Comparison of ENCODE assay signal across 19 cellular contexts in genomic region chr3:100271522-100271921, GRCh38. TPM values are rescaled to one million over a fixed set of nuclear protein-coding genes. Genes with fewer than 3 reads are reported as not detected.
DNase-seq lines count a peak whose midpoint lies in the region; ATAC-seq, FAIRE-seq and TF ChIP-seq lines count a peak whose summit lies in the region.
"Had no signal": no experiment of that assay in that cellular context is flagged by ENCODE, and none has a peak within 500 bp of the region (broad histone marks: within the 10 kb centered on the region; RNA-seq: fewer than 3 reads in every experiment).

No MANE protein-coding gene starts in this region.

- H3K9me1 ChIP-seq in K562 (ENCODE audit: control insufficient read depth, insufficient read depth, low read length), result no peaks in the 10 kb centered on the region

- POLR2A ChIA-PET in K562 (lab: Yijun Ruan, JAX), result interaction anchor here (3.1 kb wide), 1 partner anchor 11 kb away, joined by 20 read pairs; the partner anchor contains the start of gene TBC1D23

- no peak overlapping the region for H3K14ac ChIP-seq in H9 (ENCODE audit: insufficient read depth, low read length)

- peaks cover 8% of the 10 kb centered on the region for H3K36me3 Mint-ChIP-seq in HFFc6 (ENCODE audit: low read depth)
- no peaks in the 10 kb centered on the region for H3K36me3 Mint-ChIP-seq in type B pancreatic cell
- no peaks in the 10 kb centered on the region for H3K36me3 Mint-ChIP-seq in H9 (ENCODE audit: insufficient read depth in 1 of 3, low read depth in 3 of 3)

- no peak overlapping the region for H3T11ph ChIP-seq in H9 (ENCODE audit: low read length)

- 56% methylated on average over 1 of the region's 1 CpG for WGBS in K562 (ENCODE audit: insufficient coverage, low coverage, missing lambda C conversion rate)
- WGBS in H9 (ENCODE audit: extremely low coverage, insufficient read length, low lambda C conversion rate), result no CpG with 5 or more reads among the region's 1 CpG

- H2BK20ac ChIP-seq in H9 (ENCODE audit: low read depth, low read length, poor library complexity, severe bottlenecking), result no peak overlapping the region

- H4K20me1 ChIP-seq in K562 (replicated peaks; ENCODE audit: control insufficient read depth, insufficient read depth, low read length), result peaks cover 28% of the 10 kb centered on the region
- no peaks in the 10 kb centered on the region for H4K20me1 ChIP-seq in H9 (ENCODE audit: control insufficient read depth, insufficient read depth, insufficient read length)

- H3K9me3 Mint-ChIP-seq in HFFc6, result no peaks in the 10 kb centered on the region
- H3K9me3 Mint-ChIP-seq in type B pancreatic cell, result no peaks in the 10 kb centered on the region
- H3K9me3 Mint-ChIP-seq in H9, result no peaks in the 10 kb centered on the region
- H3K9me3 Mint-ChIP-seq: T-helper 1 cell treated with Interleukin-12 subunit alpha and Interleukin-12 subunit beta and Interleukin-4 antibody, amounts not matched to agents 30 μg/mL and 1 μg/mL, for 36 hours had no signal

- H2AK5ac ChIP-seq in H9 (ENCODE audit: insufficient read length, low read length), result no peak overlapping the region

- peaks cover 5% of the 10 kb centered on the region; the same call in 1 of the 3 replicates for H3K36me3 ChIP-seq in K562 (ENCODE audit: control insufficient read depth, insufficient read depth, low read length)

- H3K4me1 ChIP-seq in K562 (replicated peaks in 1 of 2; ENCODE audit: control insufficient read depth in 2 of 2, insufficient read depth in 2 of 2, low read length in 2 of 2), result peaks cover 0 to 37% of the 10 kb centered on the region in 2 experiments; a peak in 2 of 5 replicates
- no peaks in the 10 kb centered on the region for H3K4me1 ChIP-seq in H9 (ENCODE audit: insufficient read depth, low read length)

- DNase-seq in HFFc6 (no peak), NCI-H82 (lab: John Stamatoyannopoulos, UW) (peak; percentile 59), K562 (ENCODE audit: extremely low read depth in 1 of 4, low spot score in 3 of 4) (no peak), type B pancreatic cell (ENCODE audit: extremely low spot score, unreplicated experiment) (no peak), H9 (no peak)
- DNase-seq in stimulated activated CD4-positive, alpha-beta T cell treated with anti-CD3 and anti-CD28 coated beads, Interleukin-2, amount 100 ng/mL, for 24 hours, result no peak
- DNase-seq: ACHN, C1 segment of cervical spinal cord, NCI-H1417, NCI-H1930, NCI-H2171 treated with DMSO at 0.1 percent for 48 hours, NCI-H446 treated with DMSO at 0.1 percent for 48 hours, NCI-H748 treated with DMSO at 0.1 percent for 48 hours, PC-3, RPMI8226 had no signal

- H2BK15ac ChIP-seq in H9 (ENCODE audit: low read depth, low read length), result no peak overlapping the region

- H3K4me3 ChIP-seq in K562, result no peak overlapping the region

- TF ChIP-seq POLR2A in K562 (conservative IDR thresholded peaks at IDR 0.05) (no peak), GM18505 (IDR thresholded peaks at IDR 0.05; ENCODE audit: borderline replicate concordance, extremely low read depth, insufficient read depth, insufficient read length) (no peak)

- TF ChIP-seq RAD21 in K562 (CRISPR knock-in tag; conservative IDR thresholded peaks at IDR 0.05 in 1 of 2, IDR thresholded peaks at IDR 0.05 in 1 of 2), result no peak

- H3K4me2 ChIP-seq in K562 (ENCODE audit: insufficient read depth, low read length) (peak overlapping the region; percentile 0; the same call in 1 of the 2 replicates), H9 (ENCODE audit: insufficient read depth, insufficient read length, low read length) (no peak overlapping the region)

- no peak overlapping the region for H4K8ac ChIP-seq in H9 (replicated peaks; ENCODE audit: insufficient read length, low read depth, low read length)

- intact Hi-C loops in K562 (cut with micrococcal nuclease), result no loop called here

- no peak for TF ChIP-seq CTCF in HFFc6 (IDR thresholded peaks at IDR 0.05)
- TF ChIP-seq CTCF in K562 (IDR thresholded peaks at IDR 0.05 in 2 of 3, conservative IDR thresholded peaks at IDR 0.05 in 1 of 3; ENCODE audit: insufficient read depth in 2 of 3, low read depth in 1 of 3, low read length in 3 of 3), result no peak
- TF ChIP-seq CTCF in type B pancreatic cell (conservative IDR thresholded peaks at IDR 0.05), result no peak
- no peak for TF ChIP-seq CTCF in H9 (conservative IDR thresholded peaks at IDR 0.05)

- ATAC-seq in K562 (peak; percentile 20), GM18505 (IDR thresholded peaks at IDR 0.05; ENCODE audit: unreplicated experiment) (no peak)
- ATAC-seq: HCT116, PC-3 had no signal

- TF ChIP-seq EP300 in K562 (IDR thresholded peaks at IDR 0.05; ENCODE audit: low read length), result no peak

- no peak overlapping the region for H2AFZ ChIP-seq in K562 (ENCODE audit: low read depth, low read length)
- H2AFZ ChIP-seq in H9 (ENCODE audit: low read length), result no peak overlapping the region

- FAIRE-seq in K562 (lab: Jason Lieb, UNC), result no peak
- FAIRE-seq: D721Med had no signal

- H3K9me3 ChIP-seq in K562 (replicated peaks; ENCODE audit: control insufficient read depth, insufficient read depth, low read depth, low read length) (no peaks in the 10 kb centered on the region), H9 (ENCODE audit: control insufficient read depth, low read depth, low read length) (no peaks in the 10 kb centered on the region)

- in situ Hi-C loops in K562 (cut with MboI), result no loop called here

- no peaks in the 10 kb centered on the region for H3K27me3 ChIP-seq in K562 (ENCODE audit: control insufficient read depth in 2 of 2, insufficient read depth in 2 of 2, low read length in 2 of 2)
- no peaks in the 10 kb centered on the region for H3K27me3 ChIP-seq in H9 (ENCODE audit: insufficient read depth, low read length)

- H3K23me2 ChIP-seq in H9 (ENCODE audit: insufficient read length, low read depth, low read length, poor library complexity, severe bottlenecking), result no peaks in the 10 kb centered on the region

- H3K4me3 Mint-ChIP-seq in HFFc6, result no peak overlapping the region
- no peak overlapping the region for H3K4me3 Mint-ChIP-seq in type B pancreatic cell
- H3K4me3 Mint-ChIP-seq in H9, result no peak overlapping the region
- H3K4me3 Mint-ChIP-seq: T-helper 1 cell treated with Interleukin-12 subunit alpha and Interleukin-12 subunit beta and Interleukin-4 antibody, amounts not matched to agents 30 μg/mL and 1 μg/mL, for 36 hours had no signal

- H2BK12ac ChIP-seq in H9 (ENCODE audit: insufficient read length, low read depth, low read length), result no peak overlapping the region

- H2BK5ac ChIP-seq in H9 (ENCODE audit: insufficient read length, low read length), result no peak overlapping the region

- CTCF ChIA-PET in K562 (lab: Yijun Ruan, JAX; ENCODE audit: low intra/inter-chr PET ratio), result no interaction called here

- H3K4me1 Mint-ChIP-seq in HFFc6 (ENCODE audit: low read depth), result peaks cover 86% of the 10 kb centered on the region
- peaks cover 12% of the 10 kb centered on the region for H3K4me1 Mint-ChIP-seq in type B pancreatic cell (ENCODE audit: unreplicated experiment)
- peaks cover 19 to 29% of the 10 kb centered on the region in 2 experiments for H3K4me1 Mint-ChIP-seq in H9

- H3K18ac ChIP-seq in H9 (ENCODE audit: insufficient read length, low read depth, low read length), result no peak overlapping the region

- H3K56ac ChIP-seq in H9 (ENCODE audit: insufficient read length, low read depth, low read length), result no peak overlapping the region

- no peak overlapping the region for H3K4ac ChIP-seq in H9 (ENCODE audit: low read depth, low read length)

- H3K9ac ChIP-seq in K562 (ENCODE audit: insufficient read depth in 1 of 2, low read depth in 2 of 2, low read length in 2 of 2) (no peak overlapping the region), H9 (ENCODE audit: extremely low read depth, insufficient read length, low read length) (no peak overlapping the region)

- no peak overlapping the region for H3K23ac ChIP-seq in H9 (ENCODE audit: insufficient read length, low read depth, low read length)

- no TSS peak for BruUV-seq in K562 (replicated peaks; lab: Mats Ljungman, UMichigan)

- no peak overlapping the region for H4K5ac ChIP-seq in H9 (ENCODE audit: insufficient read length, low read depth, low read length)

- no peak overlapping the region for H2BK120ac ChIP-seq in H9 (ENCODE audit: low read depth, low read length, poor library complexity, severe bottlenecking)

- H3K27me3 Mint-ChIP-seq in HFFc6 (ENCODE audit: insufficient read depth), result no peaks in the 10 kb centered on the region
- H3K27me3 Mint-ChIP-seq in type B pancreatic cell, result no peaks in the 10 kb centered on the region
- no peaks in the 10 kb centered on the region for H3K27me3 Mint-ChIP-seq in H9 (ENCODE audit: low read depth)

- H3K27ac ChIP-seq in K562 (ENCODE audit: extremely low read depth, low read depth, low read length) (no peak overlapping the region), H9 (ENCODE audit: insufficient read length, low read depth, low read length) (no peak overlapping the region)

- peaks cover 2% of the 10 kb centered on the region for H3K79me1 ChIP-seq in H9 (ENCODE audit: insufficient read depth, low read depth, low read length, poor library complexity, severe bottlenecking)

- H4K91ac ChIP-seq in H9 (ENCODE audit: insufficient read length, low read depth, low read length), result no peak overlapping the region

- H3K79me2 ChIP-seq in K562 (ENCODE audit: control insufficient read depth, insufficient read depth, low read length) (peaks cover 93% of the 10 kb centered on the region), H9 (ENCODE audit: insufficient read depth, low read length) (no peaks in the 10 kb centered on the region)

- H3K27ac Mint-ChIP-seq in HFFc6 (peak overlapping the region; percentile 65; the same call in 1 of the 2 replicates), type B pancreatic cell (peak overlapping the region; percentile 50), H9 (no peak overlapping the region)
- H3K27ac Mint-ChIP-seq: T-helper 1 cell treated with Interleukin-12 subunit alpha and Interleukin-12 subunit beta and Interleukin-4 antibody, amounts not matched to agents 30 μg/mL and 1 μg/mL, for 36 hours had no signal

RNA-seq across cellular contexts. Expression of gene TBC1D23, which starts 10.7 kb away (rescaled TPM):
- 10 to 100 TPM; 62.1 to 76.5 (median 72.9) TPM for total RNA-seq in HFFc6 (2021; fragmentation: NEBNext Ultra II Directional; extraction: Animal tissue kit (Norgen Biotek cat#: 25700))
- total RNA-seq in K562 (2011; cell fraction: chromatin; rRNA removed; ENCODE audit: low replicate concordance), result 86.1 and 137 TPM in 2 replicates
- 23.0 and 30.1 TPM in 2 replicates for total RNA-seq in K562 (2011; cell fraction: nucleolus; rRNA removed)
- total RNA-seq in K562 (2011; cell fraction: nucleoplasm; rRNA removed), result 48.8 and 56.6 TPM in 2 replicates
- total RNA-seq in K562 (2014; rRNA removed), result 26.7 and 28.0 TPM in 2 replicates
- total RNA-seq in K562 (2014; rRNA removed; fragmentation: Illumina TruSeq; extraction: Trizol), result 48.7 and 56.5 TPM in 2 replicates
- total RNA-seq in K562 (2015; rRNA removed; fragmentation: Illumina TruSeq; extraction: Trizol), result 32.0 and 35.2 TPM in 2 replicates
- 42.8 and 48.2 TPM in 2 replicates for total RNA-seq in K562 (2021)
- polyA plus RNA-seq in K562 (2011; rRNA removed), result 75.2 and 85.8 TPM in 2 replicates
- 13.5 and 23.4 TPM in 2 replicates for polyA plus RNA-seq in K562 (2011; cell fraction: cytosol; rRNA removed)
- polyA plus RNA-seq in K562 (2011; cell fraction: nucleus; rRNA removed), result 27.0 and 42.7 TPM in 2 replicates
- 20.5 and 23.1 TPM in 2 replicates for polyA plus RNA-seq in K562 (2012)
- 24.4 and 29.0 TPM in 2 replicates for polyA plus RNA-seq in K562 (2014; fragmentation: Illumina TruSeq; extraction: Trizol)
- 10 to 100 TPM; 43.7 to 49.3 TPM for polyA plus RNA-seq in K562 (2014; fragmentation: Nextera tagmentation; extraction: Ambion mirVana)
- polyA plus RNA-seq in K562 (2014; rRNA removed), result 23.4 and 25.8 TPM in 2 replicates
- polyA minus RNA-seq in K562 (2011; rRNA and poly(A)+ RNA removed), result 104 and 139 TPM in 2 replicates
- 35.6 and 41.3 TPM in 2 replicates for polyA minus RNA-seq in K562 (2011; cell fraction: cytosol; rRNA and poly(A)+ RNA removed)
- 27.5 and 53.5 TPM in 2 replicates for polyA minus RNA-seq in K562 (2011; cell fraction: nucleus; rRNA and poly(A)+ RNA removed)
- 39.6 and 45.2 TPM in 2 replicates for total RNA-seq in type B pancreatic cell (ENCODE audit: low replicate concordance)
- total RNA-seq in H9 (2021), result 34.7 and 37.1 TPM in 2 replicates

Comparison
In these comparisons a context has a peak if more than half of its experiments do, and no peak if none do; other contexts are left out.
1. H3K27ac Mint-ChIP-seq: peak in HFFc6 (single experiment) and type B pancreatic cell (single experiment); none in H9 (0 of 3).